In genomic region chr1:58932820-58933598, GRCh38 we compare ENCODE assay signal across 8 cellular contexts.
A peak's percentile ranks its signal among the peaks of the same experiment; 100 is the strongest.
DNase-seq lines count a peak whose midpoint lies in the region; ATAC-seq and TF ChIP-seq lines count a peak whose summit lies in the region.

No MANE protein-coding gene starts in this region.

- TF ChIP-seq POLR2A in esophagus squamous epithelium (IDR thresholded peaks at IDR 0.05) = no peak

- no peak; the same call in 1 of the 2 replicates for TF ChIP-seq CTCF in HEK293 (tag by site-specific recombination; IDR thresholded peaks at IDR 0.05)
- TF ChIP-seq CTCF in esophagus squamous epithelium (IDR thresholded peaks at IDR 0.05) = peak in 1 of 6 experiments; percentile 9
- TF ChIP-seq CTCF in retinal pigment epithelial cell (conservative IDR thresholded peaks at IDR 0.05; ENCODE audit: low read depth, low read length) = no peak

- intact Hi-C loops in esophagus squamous epithelium (cut with DNase I) = no loop called here

- peak; percentile 78 for DNase-seq in NOMO-1 treated with dmso at 0.1 percent for 144 hours (lab: John Stamatoyannopoulos, UW; ENCODE audit: unreplicated experiment)
- DNase-seq in esophagus squamous epithelium (lab: John Stamatoyannopoulos, UW) = no peak
- peak; percentile 72 for DNase-seq in retinal pigment epithelial cell (ENCODE audit: low read depth)
- DNase-seq in Karpas-422 = no peak

- H3K4me3 ChIP-seq in HEK293 (ENCODE audit: low read depth, low read length) (no peak overlapping the region), esophagus squamous epithelium (no peak overlapping the region), retinal pigment epithelial cell (ENCODE audit: low read length) (no peak overlapping the region), Karpas-422 (ENCODE audit: low read length) (no peak overlapping the region)

- 21 to 37% methylated on average over 3 to 4 of the region's 4 CpGs for WGBS in esophagus squamous epithelium, 2 donors

- H2AFZ ChIP-seq in Karpas-422 (ENCODE audit: low read length) = no peak overlapping the region

- H4K20me1 ChIP-seq in Karpas-422 (ENCODE audit: insufficient read depth, low read depth, low read length) = no peaks in the 10 kb centered on the region

- CTCF ChIA-PET in HEK293 (lab: Yijun Ruan, JAX) = interaction anchor here (0.7 to 1.7 kb wide), 3 partner anchors 37 to 766 kb away, joined by 3 to 4 read pairs (median 3); no protein-coding TSS in a partner anchor

- POLR2A ChIA-PET in HEK293 (lab: Yijun Ruan, JAX) = interaction anchor here (0.9 kb wide), 1 partner anchor 149 kb away, joined by 3 read pairs; the partner anchor contains the start of gene JUN

- H3K27me3 ChIP-seq in esophagus squamous epithelium (no peaks in the 10 kb centered on the region), Karpas-422 (ENCODE audit: low read length) (no peaks in the 10 kb centered on the region; the same call in 1 of the 2 replicates)

- no peak overlapping the region for H3K27ac ChIP-seq in HEK293 (ENCODE audit: extremely low read depth, low read depth, low read length)
- H3K27ac ChIP-seq in esophagus squamous epithelium = peak overlapping the region; percentile 68 to 83 (median 74)
- H3K27ac ChIP-seq in Karpas-422 (ENCODE audit: low read length) = no peak overlapping the region

- no peak overlapping the region for H3K4me2 ChIP-seq in Karpas-422 (ENCODE audit: low read depth, low read length, poor library complexity, severe bottlenecking)

- H3K9ac ChIP-seq in Karpas-422 (ENCODE audit: low read length) = no peak overlapping the region

- H3K36me3 ChIP-seq in HEK293 (ENCODE audit: control insufficient read depth in 2 of 2, insufficient read depth in 1 of 2, low read length in 2 of 2) (no peaks in the 10 kb centered on the region), esophagus squamous epithelium (no peaks in the 10 kb centered on the region), Karpas-422 (ENCODE audit: insufficient read depth, low read length) (no peaks in the 10 kb centered on the region)

- H3K79me2 ChIP-seq in Karpas-422 (ENCODE audit: low read length) = no peaks in the 10 kb centered on the region

- ATAC-seq in GM21529 (IDR thresholded peaks at IDR 0.05; ENCODE audit: unreplicated experiment) = no peak
- no peak for ATAC-seq in GM21737 (IDR thresholded peaks at IDR 0.05; ENCODE audit: unreplicated experiment)
- ATAC-seq in GM18907 (IDR thresholded peaks at IDR 0.05; ENCODE audit: unreplicated experiment) = no peak

- H3K4me1 ChIP-seq in HEK293 (ENCODE audit: control insufficient read depth, insufficient read depth, low read length) (no peaks in the 10 kb centered on the region), esophagus squamous epithelium (peaks cover 15 to 92% (median 17%) of the 10 kb centered on the region in 3 donors), Karpas-422 (ENCODE audit: low read length) (no peaks in the 10 kb centered on the region)

- H3K9me3 ChIP-seq in HEK293 (ENCODE audit: control insufficient read depth, insufficient read depth, low read depth, low read length) = no peaks in the 10 kb centered on the region
- H3K9me3 ChIP-seq in esophagus squamous epithelium = no peaks in the 10 kb centered on the region
- no peaks in the 10 kb centered on the region for H3K9me3 ChIP-seq in Karpas-422 (ENCODE audit: low read length)

- H3K9me2 ChIP-seq in Karpas-422 (replicated peaks; ENCODE audit: insufficient read depth, low read length) = no peaks in the 10 kb centered on the region

TF ChIP-seq in HEK293, 187 proteins besides CTCF, POLR2A, EP300 and RAD21 (continues in another document):
- TF ChIP-seq ZNF423 (tag by site-specific recombination; IDR thresholded peaks at IDR 0.05) = 0 out of 2 replicates have a peak, but pooled peaks have one; percentile 39
- TF ChIP-seq SALL2 (tag by site-specific recombination; IDR thresholded peaks at IDR 0.05; ENCODE audit: borderline replicate concordance) = no peak
- TF ChIP-seq, protein P1, sequence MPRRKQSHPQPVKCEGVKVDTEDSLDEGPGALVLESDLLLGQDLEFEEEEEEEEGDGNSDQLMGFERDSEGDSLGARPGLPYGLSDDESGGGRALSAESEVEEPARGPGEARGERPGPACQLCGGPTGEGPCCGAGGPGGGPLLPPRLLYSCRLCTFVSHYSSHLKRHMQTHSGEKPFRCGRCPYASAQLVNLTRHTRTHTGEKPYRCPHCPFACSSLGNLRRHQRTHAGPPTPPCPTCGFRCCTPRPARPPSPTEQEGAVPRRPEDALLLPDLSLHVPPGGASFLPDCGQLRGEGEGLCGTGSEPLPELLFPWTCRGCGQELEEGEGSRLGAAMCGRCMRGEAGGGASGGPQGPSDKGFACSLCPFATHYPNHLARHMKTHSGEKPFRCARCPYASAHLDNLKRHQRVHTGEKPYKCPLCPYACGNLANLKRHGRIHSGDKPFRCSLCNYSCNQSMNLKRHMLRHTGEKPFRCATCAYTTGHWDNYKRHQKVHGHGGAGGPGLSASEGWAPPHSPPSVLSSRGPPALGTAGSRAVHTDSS (tag by site-specific recombination; IDR thresholded peaks at IDR 0.05) = no peak
- no peak for TF ChIP-seq ZNF514 (tag by site-specific recombination; IDR thresholded peaks at IDR 0.05)
- TF ChIP-seq ZNF280C (tag by site-specific recombination; IDR thresholded peaks at IDR 0.05) = no peak
- no peak for TF ChIP-seq ZNF341 (tag by site-specific recombination; IDR thresholded peaks at IDR 0.05; ENCODE audit: low read depth)
- TF ChIP-seq, protein P2, sequence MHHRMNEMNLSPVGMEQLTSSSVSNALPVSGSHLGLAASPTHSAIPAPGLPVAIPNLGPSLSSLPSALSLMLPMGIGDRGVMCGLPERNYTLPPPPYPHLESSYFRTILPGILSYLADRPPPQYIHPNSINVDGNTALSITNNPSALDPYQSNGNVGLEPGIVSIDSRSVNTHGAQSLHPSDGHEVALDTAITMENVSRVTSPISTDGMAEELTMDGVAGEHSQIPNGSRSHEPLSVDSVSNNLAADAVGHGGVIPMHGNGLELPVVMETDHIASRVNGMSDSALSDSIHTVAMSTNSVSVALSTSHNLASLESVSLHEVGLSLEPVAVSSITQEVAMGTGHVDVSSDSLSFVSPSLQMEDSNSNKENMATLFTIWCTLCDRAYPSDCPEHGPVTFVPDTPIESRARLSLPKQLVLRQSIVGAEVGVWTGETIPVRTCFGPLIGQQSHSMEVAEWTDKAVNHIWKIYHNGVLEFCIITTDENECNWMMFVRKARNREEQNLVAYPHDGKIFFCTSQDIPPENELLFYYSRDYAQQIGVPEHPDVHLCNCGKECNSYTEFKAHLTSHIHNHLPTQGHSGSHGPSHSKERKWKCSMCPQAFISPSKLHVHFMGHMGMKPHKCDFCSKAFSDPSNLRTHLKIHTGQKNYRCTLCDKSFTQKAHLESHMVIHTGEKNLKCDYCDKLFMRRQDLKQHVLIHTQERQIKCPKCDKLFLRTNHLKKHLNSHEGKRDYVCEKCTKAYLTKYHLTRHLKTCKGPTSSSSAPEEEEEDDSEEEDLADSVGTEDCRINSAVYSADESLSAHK (tag by site-specific recombination; IDR thresholded peaks at IDR 0.05) = no peak
- TF ChIP-seq ZNF214 (tag by site-specific recombination; IDR thresholded peaks at IDR 0.05; ENCODE audit: borderline replicate concordance) = no peak
- peak; percentile 95 for TF ChIP-seq GLIS1 (tag by site-specific recombination; IDR thresholded peaks at IDR 0.05)
- TF ChIP-seq ZNF211 (tag by site-specific recombination; IDR thresholded peaks at IDR 0.05; ENCODE audit: low read depth) = no peak
- no peak for TF ChIP-seq ZNF37A (tag by site-specific recombination; IDR thresholded peaks at IDR 0.05)
- no peak for TF ChIP-seq REPIN1 (tag by site-specific recombination; IDR thresholded peaks at IDR 0.05; ENCODE audit: low read depth)
- TF ChIP-seq, protein P3, sequence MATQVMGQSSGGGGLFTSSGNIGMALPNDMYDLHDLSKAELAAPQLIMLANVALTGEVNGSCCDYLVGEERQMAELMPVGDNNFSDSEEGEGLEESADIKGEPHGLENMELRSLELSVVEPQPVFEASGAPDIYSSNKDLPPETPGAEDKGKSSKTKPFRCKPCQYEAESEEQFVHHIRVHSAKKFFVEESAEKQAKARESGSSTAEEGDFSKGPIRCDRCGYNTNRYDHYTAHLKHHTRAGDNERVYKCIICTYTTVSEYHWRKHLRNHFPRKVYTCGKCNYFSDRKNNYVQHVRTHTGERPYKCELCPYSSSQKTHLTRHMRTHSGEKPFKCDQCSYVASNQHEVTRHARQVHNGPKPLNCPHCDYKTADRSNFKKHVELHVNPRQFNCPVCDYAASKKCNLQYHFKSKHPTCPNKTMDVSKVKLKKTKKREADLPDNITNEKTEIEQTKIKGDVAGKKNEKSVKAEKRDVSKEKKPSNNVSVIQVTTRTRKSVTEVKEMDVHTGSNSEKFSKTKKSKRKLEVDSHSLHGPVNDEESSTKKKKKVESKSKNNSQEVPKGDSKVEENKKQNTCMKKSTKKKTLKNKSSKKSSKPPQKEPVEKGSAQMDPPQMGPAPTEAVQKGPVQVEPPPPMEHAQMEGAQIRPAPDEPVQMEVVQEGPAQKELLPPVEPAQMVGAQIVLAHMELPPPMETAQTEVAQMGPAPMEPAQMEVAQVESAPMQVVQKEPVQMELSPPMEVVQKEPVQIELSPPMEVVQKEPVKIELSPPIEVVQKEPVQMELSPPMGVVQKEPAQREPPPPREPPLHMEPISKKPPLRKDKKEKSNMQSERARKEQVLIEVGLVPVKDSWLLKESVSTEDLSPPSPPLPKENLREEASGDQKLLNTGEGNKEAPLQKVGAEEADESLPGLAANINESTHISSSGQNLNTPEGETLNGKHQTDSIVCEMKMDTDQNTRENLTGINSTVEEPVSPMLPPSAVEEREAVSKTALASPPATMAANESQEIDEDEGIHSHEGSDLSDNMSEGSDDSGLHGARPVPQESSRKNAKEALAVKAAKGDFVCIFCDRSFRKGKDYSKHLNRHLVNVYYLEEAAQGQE (tag by site-specific recombination; IDR thresholded peaks at IDR 0.05) = no peak
- peak; percentile 38; the same call in 1 of the 2 replicates for TF ChIP-seq ZBTB20 (tag by site-specific recombination; IDR thresholded peaks at IDR 0.05)

Comparison
In these comparisons a context has a peak if more than half of its experiments do, and no peak if none do; other contexts are left out.
1. H3K27ac ChIP-seq: peak in esophagus squamous epithelium (4 of 4); none in HEK293 (single experiment) and Karpas-422 (single experiment).
2. DNase-seq: peak in NOMO-1 treated with dmso at 0.1 percent for 144 hours (single experiment) and retinal pigment epithelial cell (single experiment); none in esophagus squamous epithelium (single experiment) and Karpas-422 (single experiment).